20 cellular contexts compared by ENCODE assay signal in the genomic region with DNA sequence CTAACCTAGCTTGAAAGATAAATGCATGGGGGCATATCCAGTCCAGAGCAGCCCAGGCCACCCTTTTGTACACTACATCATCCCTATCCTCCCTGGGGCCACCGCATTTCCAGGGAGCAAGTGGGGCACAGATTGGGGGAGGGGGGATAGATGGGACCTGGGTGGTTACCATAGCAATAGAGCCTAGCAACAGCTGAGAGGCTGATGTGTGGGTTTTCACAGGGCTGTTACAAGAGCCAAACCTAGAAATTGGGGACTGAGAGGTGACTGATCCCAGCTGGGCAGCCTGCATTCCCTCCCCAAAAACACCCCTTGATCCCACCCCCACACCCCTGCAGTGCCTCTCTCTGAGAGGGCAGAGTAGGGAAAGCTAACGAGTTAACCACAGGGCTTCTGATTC. TPM values are rescaled to one million over a fixed set of nuclear protein-coding genes. Genes with fewer than 3 reads are reported as not detected.
DNase-seq lines count a peak whose midpoint lies in the region; ATAC-seq and TF ChIP-seq lines count a peak whose summit lies in the region.
"Had no signal": no experiment of that assay in that cellular context is flagged by ENCODE, and none has a peak within 500 bp of the region (broad histone marks: within the 10 kb centered on the region; RNA-seq: fewer than 3 reads in every experiment).

No MANE protein-coding gene starts in this region.

- DNase-seq in NCI-H748 (lab: John Stamatoyannopoulos, UW; ENCODE audit: unreplicated experiment) (peak; percentile 2), NCI-H748 treated with DMSO at 0.1 percent for 48 hours (lab: John Stamatoyannopoulos, UW) (no peak), spleen (peak; percentile 37), T-helper 2 cell (no peak), amygdala (lab: John Stamatoyannopoulos, UW) (no peak), body of pancreas (no peak)
- DNase-seq: GM23248, HCEC 1CT, MM.1S, NCI-H1092 treated with DMSO at 0.1 percent for 48 hours, NCI-H146, NCI-H2081, NCI-H526 treated with DMSO at 0.1 percent for 48 hours, Right ventricle myocardium superior had no signal

- TF ChIP-seq POLR2A in spleen (IDR thresholded peaks at IDR 0.05), result no peak
- no peak for TF ChIP-seq POLR2A in body of pancreas (IDR thresholded peaks at IDR 0.05)

- H3K4me1 ChIP-seq in HEK293 (ENCODE audit: control insufficient read depth, insufficient read depth, low read length), result peaks cover 7% of the 10 kb centered on the region
- H3K4me1 ChIP-seq in spleen, result peaks cover 17 to 64% (median 47%) of the 10 kb centered on the region in 6 donors
- peaks cover 16% of the 10 kb centered on the region for H3K4me1 ChIP-seq in body of pancreas

- ATAC-seq in body of pancreas, result no peak
- ATAC-seq: A549 had no signal

- POLR2A ChIA-PET in HEK293 (lab: Yijun Ruan, JAX), result interaction anchor here (1.0 to 2.0 kb wide), 4 partner anchors 31 to 159 kb away, joined by 3 to 7 read pairs (median 4); partner anchors contain the start of genes COPS7A and GAPDH

- intact Hi-C loops in dendritic cell treated with granulocyte-macrophage colony-stimulating factor and Interleukin-4, amounts not matched to agents 40 ng/mL and 50 ng/mL, for 4 days (cut with micrococcal nuclease), result no loop called here
- intact Hi-C loops in spleen (cut with DNase I; ENCODE audit: low total_unique reads), result no loop called here
- intact Hi-C loops in body of pancreas (cut with DNase I), result no loop called here

- CTCF ChIA-PET in HEK293 (lab: Yijun Ruan, JAX), result interaction anchor here (0.5 to 0.7 kb wide), 3 partner anchors 11 to 336 kb away, joined by 3 to 5 read pairs (median 4); no protein-coding TSS in a partner anchor

- peaks cover 43% of the 10 kb centered on the region for H3K4me1 Mint-ChIP-seq in dendritic cell treated with granulocyte-macrophage colony-stimulating factor and Interleukin-4, amounts not matched to agents 40 ng/mL and 50 ng/mL, for 4 days (ENCODE audit: low read depth)

- H3K27me3 ChIP-seq in spleen (replicated peaks in 1 of 7) (peaks cover 0 to 9% (median 2%) of the 10 kb centered on the region in 7 donors), body of pancreas (no peaks in the 10 kb centered on the region)
- H3K27me3 ChIP-seq: BLaER1 treated with 17β-estradiol and CSF1 and Interleukin-3, amounts not matched to agents 10 nM and 100 nM had no signal

- H3K9me3 ChIP-seq in HEK293 (ENCODE audit: control insufficient read depth, insufficient read depth, low read depth, low read length), result no peaks in the 10 kb centered on the region
- H3K9me3 ChIP-seq in spleen, result no peaks in the 10 kb centered on the region
- H3K9me3 ChIP-seq in body of pancreas, result no peaks in the 10 kb centered on the region
- H3K9me3 ChIP-seq: A549; BLaER1 treated with 17β-estradiol and CSF1 and Interleukin-3, amounts not matched to agents 10 nM and 100 nM had no signal

- no peak overlapping the region for H3K27ac ChIP-seq in HEK293 (ENCODE audit: extremely low read depth, low read depth, low read length)
- no peak overlapping the region for H3K27ac ChIP-seq in spleen
- H3K27ac ChIP-seq in body of pancreas, result no peak overlapping the region
- H3K27ac ChIP-seq: A549; BLaER1 treated with 17β-estradiol and CSF1 and Interleukin-3, amounts not matched to agents 10 nM and 100 nM; GM23248; SK-N-MC had no signal

- peak overlapping the region; percentile 9 for H3K27ac Mint-ChIP-seq in dendritic cell treated with granulocyte-macrophage colony-stimulating factor and Interleukin-4, amounts not matched to agents 40 ng/mL and 50 ng/mL, for 4 days

- H3K36me3 ChIP-seq in HEK293 (ENCODE audit: control insufficient read depth in 2 of 2, insufficient read depth in 1 of 2, low read length in 2 of 2), result peaks cover 0 to 24% of the 10 kb centered on the region in 2 experiments; a peak in 1 of 3 replicates
- H3K36me3 ChIP-seq in spleen, result no peaks in the 10 kb centered on the region
- H3K36me3 ChIP-seq in body of pancreas (replicated peaks in 1 of 2; ENCODE audit: insufficient read depth in 1 of 2, low read depth in 2 of 2), result no peaks in the 10 kb centered on the region

- peaks cover 21% of the 10 kb centered on the region for H3K36me3 Mint-ChIP-seq in dendritic cell treated with granulocyte-macrophage colony-stimulating factor and Interleukin-4, amounts not matched to agents 40 ng/mL and 50 ng/mL, for 4 days (ENCODE audit: low read depth)

- 54 to 80% (median 72%) methylated on average over 2 of the region's 2 CpGs for WGBS in spleen, 5 donors
- 36 to 62% methylated on average over 1 to 2 of the region's 2 CpGs for WGBS in body of pancreas, 2 donors

- no peak for TF ChIP-seq CTCF in HEK293 (tag by site-specific recombination; IDR thresholded peaks at IDR 0.05)
- TF ChIP-seq CTCF in spleen (IDR thresholded peaks at IDR 0.05 in 8 of 11, conservative IDR thresholded peaks at IDR 0.05 in 3 of 11), result no peak
- TF ChIP-seq CTCF in body of pancreas (IDR thresholded peaks at IDR 0.05), result no peak

- H3K4me3 Mint-ChIP-seq in dendritic cell treated with granulocyte-macrophage colony-stimulating factor and Interleukin-4, amounts not matched to agents 40 ng/mL and 50 ng/mL, for 4 days, result no peak overlapping the region

- H3K27me3 Mint-ChIP-seq in dendritic cell treated with granulocyte-macrophage colony-stimulating factor and Interleukin-4, amounts not matched to agents 40 ng/mL and 50 ng/mL, for 4 days, result peaks cover 37% of the 10 kb centered on the region

- no peaks in the 10 kb centered on the region for H3K9me3 Mint-ChIP-seq in dendritic cell treated with granulocyte-macrophage colony-stimulating factor and Interleukin-4, amounts not matched to agents 40 ng/mL and 50 ng/mL, for 4 days

- H3K4me3 ChIP-seq in HEK293 (ENCODE audit: low read depth, low read length), result no peak overlapping the region
- no peak overlapping the region for H3K4me3 ChIP-seq in spleen
- H3K4me3 ChIP-seq in body of pancreas, result no peak overlapping the region
- H3K4me3 ChIP-seq: A549; BLaER1 treated with 17β-estradiol and CSF1 and Interleukin-3, amounts not matched to agents 10 nM and 100 nM; GM23248; SK-N-MC had no signal

TF ChIP-seq in HEK293, 187 proteins besides CTCF, POLR2A, EP300 and RAD21:
- TF ChIP-seq ZNF670 (tag by site-specific recombination; IDR thresholded peaks at IDR 0.05; ENCODE audit: low read depth), result no peak
- TF ChIP-seq ZNF341 (tag by site-specific recombination; IDR thresholded peaks at IDR 0.05; ENCODE audit: low read depth), result peak; percentile 54
- TF ChIP-seq SCRT2 (tag by site-specific recombination; IDR thresholded peaks at IDR 0.05), result no peak
- TF ChIP-seq MYNN (tag by site-specific recombination; IDR thresholded peaks at IDR 0.05; ENCODE audit: borderline replicate concordance), result peak; percentile 83

RNA-seq across cellular contexts. Expression of gene ZNF384, which starts 3.7 kb away (rescaled TPM):
- total RNA-seq in spleen (10 to 100 TPM; 48.8 to 79.8 (median 59.0) TPM), body of pancreas (10 to 100 TPM; 20.0 to 25.4 TPM)
- 10 to 100 TPM; 18.9 to 35.9 (median 28.7) TPM for polyA plus RNA-seq in spleen

RNA-seq across cellular contexts. Expression of gene PIANP, which starts 7.7 kb away (rescaled TPM):
- total RNA-seq in spleen, result under 1 TPM in 2 of 7 donors, not detected in 5; 0.28 to 0.30 TPM
- polyA plus RNA-seq in spleen, result under 1 TPM; 0.10 to 0.24 (median 0.15) TPM
- total RNA-seq in body of pancreas, result not detected

RNA-seq across cellular contexts. Expression of gene ING4, which starts 30.0 kb away (rescaled TPM):
- total RNA-seq in spleen (10 to 100 TPM; 34.5 to 68.8 (median 49.9) TPM), body of pancreas (10 to 100 TPM; 23.3 to 39.9 TPM)
- 10 to 100 TPM; 33.0 to 56.7 (median 50.3) TPM for polyA plus RNA-seq in spleen

RNA-seq across cellular contexts. Expression of gene COPS7A, which starts 31.0 kb away (rescaled TPM):
- total RNA-seq in spleen, result 10 to 100 TPM; 40.5 to 61.9 (median 49.9) TPM
- 10 to 100 TPM; 29.6 to 50.6 (median 33.7) TPM for polyA plus RNA-seq in spleen
- 10 to 100 TPM; 20.2 to 27.7 TPM for total RNA-seq in body of pancreas

RNA-seq across cellular contexts. Expression of gene ACRBP, which starts 45.7 kb away (rescaled TPM):
- 10 to 100 TPM; 13.2 to 41.7 (median 18.1) TPM for total RNA-seq in spleen
- polyA plus RNA-seq in spleen, result 1 to 10 TPM; 7.2 to 8.8 (median 7.3) TPM
- total RNA-seq in body of pancreas, result 1 to 10 TPM in 1 of 2 donors, under 1 TPM in 1; 0.78 to 5.9 TPM
- total RNA-seq: GM23248, LHCN-M2 had no signal
- polyA plus RNA-seq: GM23248 had no signal

Comparison
In these comparisons a context has a peak if more than half of its experiments do, and no peak if none do; other contexts are left out.
1. DNase-seq: peak in NCI-H748 (single experiment) and spleen (single experiment); none in NCI-H748 treated with DMSO at 0.1 percent for 48 hours (single experiment), T-helper 2 cell (0 of 5), amygdala (0 of 56) and body of pancreas (0 of 4).